ENCODE assay signal across 1 cellular context in genomic region chr2:137991078-137991477, GRCh38.
TF ChIP-seq lines count a peak whose summit lies in the region.

No MANE protein-coding gene starts in this region.

TF ChIP-seq in HepG2, 621 proteins besides CTCF, POLR2A, EP300 and RAD21 (continued from another document):
- TF ChIP-seq HBP1 (CRISPR knock-in tag; IDR thresholded peaks at IDR 0.05; ENCODE audit: low read depth) (no peak), SETDB1 (CRISPR knock-in tag; IDR thresholded peaks at IDR 0.05; ENCODE audit: borderline replicate concordance) (no peak), RBFOX2 (IDR thresholded peaks at IDR 0.05; ENCODE audit: low read depth, low read length) (peak; percentile 34; the same call in 1 of the 2 replicates), ZNF619 (CRISPR knock-in tag; IDR thresholded peaks at IDR 0.05) (no peak), PAF1 (CRISPR knock-in tag; IDR thresholded peaks at IDR 0.05) (peak; percentile 68; the same call in 1 of the 2 replicates), ZNF513 (CRISPR knock-in tag; conservative IDR thresholded peaks at IDR 0.05) (no peak), ZHX2 (IDR thresholded peaks at IDR 0.05; ENCODE audit: low read depth) (no peak), ZHX2 (CRISPR knock-in tag; IDR thresholded peaks at IDR 0.05; ENCODE audit: borderline replicate concordance) (no peak), PRDM4 (CRISPR knock-in tag; IDR thresholded peaks at IDR 0.05; ENCODE audit: borderline replicate concordance) (no peak), SRSF1 (optimal IDR thresholded peaks at IDR 0.05; ENCODE audit: low read depth, low read length) (no peak), RBM22 (optimal IDR thresholded peaks at IDR 0.05; ENCODE audit: low read length) (peak; percentile 40), BRF2 (CRISPR knock-in tag; IDR thresholded peaks at IDR 0.05) (no peak), THRA (CRISPR knock-in tag; IDR thresholded peaks at IDR 0.05; ENCODE audit: borderline replicate concordance) (no peak), POLR2AphosphoS2 (IDR thresholded peaks at IDR 0.05; ENCODE audit: low read depth, low read length) (peak; percentile 68; the same call in 1 of the 2 replicates), ZFAT (CRISPR knock-in tag; conservative IDR thresholded peaks at IDR 0.05) (no peak), ZGPAT (CRISPR knock-in tag; IDR thresholded peaks at IDR 0.05) (0 out of 2 replicates have a peak, but pooled peaks have one; percentile 10), ZNF616 (CRISPR knock-in tag; IDR thresholded peaks at IDR 0.05; ENCODE audit: low read depth) (no peak), AGO2 (optimal IDR thresholded peaks at IDR 0.05; ENCODE audit: low read depth, low read length) (peak; percentile 2), ZNF674 (CRISPR knock-in tag; IDR thresholded peaks at IDR 0.05; ENCODE audit: low read depth) (no peak), ZNF569 (CRISPR knock-in tag; IDR thresholded peaks at IDR 0.05; ENCODE audit: borderline replicate concordance) (no peak), ZSCAN29 (CRISPR knock-in tag; conservative IDR thresholded peaks at IDR 0.05) (no peak), PRPF4 (IDR thresholded peaks at IDR 0.05; ENCODE audit: low read depth, low read length, poor library complexity, severe bottlenecking) (no peak)
TF ChIP-seq in HepG2: peak in this region for 7.
